8 cellular contexts compared by ENCODE assay signal in genomic region chrX:112840382-112841113, GRCh38. TPM values are rescaled to one million over a fixed set of nuclear protein-coding genes. Genes with fewer than 3 reads are reported as not detected.
DNase-seq lines count a peak whose midpoint lies in the region; ATAC-seq lines count a peak whose summit lies in the region.

AMOT (minus strand) TSS chrX:112840831; CDS start chrX:112823126, 17,705 bp downstream.

- intact Hi-C loops in left cardiac atrium (cut with DNase I) = no loop called here

- H3K36me3 Mint-ChIP-seq in activated naive CD8-positive, alpha-beta T cell treated with anti-CD3 and anti-CD28 coated beads, Interleukin-2, amount 50 U/mL, for 24 hours (ENCODE audit: low read depth) = no peaks in the 10 kb centered on the region

- H3K27ac Mint-ChIP-seq in activated naive CD8-positive, alpha-beta T cell treated with anti-CD3 and anti-CD28 coated beads, Interleukin-2, amount 50 U/mL, for 24 hours = no peak within 1 kb of the TSS

- H3K27me3 Mint-ChIP-seq in activated naive CD8-positive, alpha-beta T cell treated with anti-CD3 and anti-CD28 coated beads, Interleukin-2, amount 50 U/mL, for 24 hours = peaks cover 7% of the 10 kb centered on the region

- peak within 1 kb of the TSS; percentile 85 for H3K4me3 Mint-ChIP-seq in activated naive CD8-positive, alpha-beta T cell treated with anti-CD3 and anti-CD28 coated beads, Interleukin-2, amount 50 U/mL, for 24 hours

- ATAC-seq in GM21737 (IDR thresholded peaks at IDR 0.05; ENCODE audit: unreplicated experiment) = peak; percentile 68
- peak; percentile 74 for ATAC-seq in activated naive CD8-positive, alpha-beta T cell treated with anti-CD3 and anti-CD28 coated beads, Interleukin-2, amount 50 U/mL, for 24 hours
- ATAC-seq in left cardiac atrium = peak; percentile 92 to 99

- H3K4me1 Mint-ChIP-seq in activated naive CD8-positive, alpha-beta T cell treated with anti-CD3 and anti-CD28 coated beads, Interleukin-2, amount 50 U/mL, for 24 hours = peaks cover 19% of the 10 kb centered on the region

- DNase-seq in DMS153 treated with DMSO at 0.1 percent for 48 hours (lab: John Stamatoyannopoulos, UW; ENCODE audit: unreplicated experiment) = peak; percentile 32
- DNase-seq in LHCN-M2 (ENCODE audit: low read depth) = peak; percentile 9
- peak; percentile 56 for DNase-seq in SKM-1 treated with dmso at 0.1 percent for 144 hours (lab: John Stamatoyannopoulos, UW; ENCODE audit: unreplicated experiment)
- DNase-seq in activated naive CD8-positive, alpha-beta T cell treated with anti-CD3 and anti-CD28 coated beads, Interleukin-2, amount 50 U/mL, for 24 hours = peak; percentile 58
- peak; percentile 80 for DNase-seq in left cardiac atrium
- peak; percentile 81 for DNase-seq in pons (ENCODE audit: low spot score)
- peak; percentile 81 for DNase-seq in ureter (ENCODE audit: low spot score)

- H3K9me3 Mint-ChIP-seq in activated naive CD8-positive, alpha-beta T cell treated with anti-CD3 and anti-CD28 coated beads, Interleukin-2, amount 50 U/mL, for 24 hours = no peaks in the 10 kb centered on the region

RNA-seq across cellular contexts. Expression of gene AMOT, which starts in this region (rescaled TPM):
- total RNA-seq in LHCN-M2 (2014; rRNA removed) (0.23 and 0.51 TPM in 2 replicates), left cardiac atrium (10 to 100 TPM in 1 of 2 donors, 1 to 10 TPM in 1; 6.9 to 18.9 TPM), ureter (27.5 TPM)
- polyA plus RNA-seq in LHCN-M2 (2012) = 1.0 TPM

Comparison
In these comparisons a context has a peak if more than half of its experiments do, and no peak if none do; other contexts are left out.
1. Peak in every context shown above with its lines: DNase-seq and ATAC-seq.
2. DNase-seq: peak in every context shown above with its lines; median percentile 81 in pons; 81 in ureter; 80 in left cardiac atrium; 58 in activated naive CD8-positive, alpha-beta T cell treated with anti-CD3 and anti-CD28 coated beads, Interleukin-2, amount 50 U/mL, for 24 hours; 56 in SKM-1 treated with dmso at 0.1 percent for 144 hours; 32 in DMS153 treated with DMSO at 0.1 percent for 48 hours; 9 in LHCN-M2.